Comparison of ENCODE assay signal across 1 cellular context in the genomic region with DNA sequence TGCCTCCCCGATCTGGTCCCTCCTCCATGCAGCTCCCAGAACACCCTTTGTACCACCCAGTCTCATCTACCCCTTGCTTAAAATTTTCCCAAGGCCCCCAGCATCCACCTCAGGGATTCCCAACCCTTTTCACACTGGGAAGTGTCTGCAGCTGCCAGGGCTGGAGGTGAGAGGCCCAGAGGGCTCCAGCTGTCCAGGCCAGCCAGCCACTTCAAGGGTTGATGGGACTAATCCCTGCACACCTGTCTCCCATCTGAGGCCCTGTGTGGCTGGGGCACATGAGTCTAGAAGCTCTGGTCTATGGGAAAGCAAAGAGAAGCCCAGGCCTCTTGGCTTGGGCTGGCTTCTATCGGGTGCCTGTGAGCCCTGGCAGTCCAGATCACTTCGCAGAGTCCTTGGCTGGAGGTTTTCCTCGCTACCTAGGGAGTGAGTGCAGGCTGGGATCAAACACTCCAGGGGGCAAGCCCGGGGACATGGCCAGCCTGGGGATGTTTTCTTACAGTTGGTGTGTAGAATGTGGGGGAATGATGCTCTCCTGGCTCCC.
TF ChIP-seq lines count a peak whose summit lies in the region.

No MANE protein-coding gene starts in this region.

TF ChIP-seq in H1, 55 proteins besides CTCF, POLR2A, EP300 and RAD21:
- TF ChIP-seq JUN (IDR thresholded peaks at IDR 0.05; ENCODE audit: low read depth, low read length) (no peak), CBX5 (IDR thresholded peaks at IDR 0.05; ENCODE audit: low read depth, low read length) (no peak), TCF12 (IDR thresholded peaks at IDR 0.05; ENCODE audit: low read depth, low read length) (no peak), GABPA (IDR thresholded peaks at IDR 0.05; ENCODE audit: borderline replicate concordance, insufficient read depth, low read length) (no peak), NANOG (IDR thresholded peaks at IDR 0.05; ENCODE audit: insufficient read depth, low read depth, low read length, poor library complexity, severe bottlenecking) (no peak), TAF7 (optimal IDR thresholded peaks at IDR 0.05; ENCODE audit: borderline replicate concordance, low read depth, low read length) (no peak)
- TF ChIP-seq, protein P1, sequence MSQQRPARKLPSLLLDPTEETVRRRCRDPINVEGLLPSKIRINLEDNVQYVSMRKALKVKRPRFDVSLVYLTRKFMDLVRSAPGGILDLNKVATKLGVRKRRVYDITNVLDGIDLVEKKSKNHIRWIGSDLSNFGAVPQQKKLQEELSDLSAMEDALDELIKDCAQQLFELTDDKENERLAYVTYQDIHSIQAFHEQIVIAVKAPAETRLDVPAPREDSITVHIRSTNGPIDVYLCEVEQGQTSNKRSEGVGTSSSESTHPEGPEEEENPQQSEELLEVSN (IDR thresholded peaks at IDR 0.05) = no peak
